18 cellular contexts compared by ENCODE assay signal in genomic region chr22:24446291-24446611, GRCh38. TPM values are rescaled to one million over a fixed set of nuclear protein-coding genes. Genes with fewer than 3 reads are reported as not detected.
"Had no signal": no experiment of that assay in that cellular context is flagged by ENCODE, and none has a peak within 500 bp of the region (broad histone marks: within the 10 kb centered on the region; RNA-seq: fewer than 3 reads in every experiment).

No MANE protein-coding gene starts in this region.

- H3K4me3 Mint-ChIP-seq: activated B cell treated with CpG ODN at 0.5 μM for 24 hours; activated CD4-positive, alpha-beta T cell treated with anti-CD3 and anti-CD28 coated beads, Interleukin-2, amount 10 ng/mL, durations not matched to agents 7 days and 5 days; activated naive CD8-positive, alpha-beta T cell treated with anti-CD3 and anti-CD28 coated beads, Interleukin-2, amount 10 ng/mL, durations not matched to agents 7 days and 5 days; naive B cell had no signal

- H3K4me3 ChIP-seq: colonic mucosa, skin epidermis, stomach, testis, upper lobe of left lung had no signal

- DNase-seq: activated B cell treated with CpG ODN at 0.5 μM for 24 hours; activated CD4-positive, alpha-beta T cell treated with anti-CD3 and anti-CD28 coated beads, Interleukin-2, amount 10 ng/mL, durations not matched to agents 7 days and 5 days; activated effector memory CD4-positive, alpha-beta T cell treated with Interleukin-2 at 50 U/mL for 16 hours; activated naive CD8-positive, alpha-beta T cell treated with anti-CD3 and anti-CD28 coated beads, Interleukin-2, amount 10 ng/mL, durations not matched to agents 7 days and 5 days; activated T-cell treated with anti-CD3 and anti-CD28 coated beads for 4 hours; anterior cingulate cortex; colonic mucosa; hippocampal formation; mammary epithelial cell; naive B cell; stimulated activated CD4-positive, alpha-beta T cell treated with anti-CD3 and anti-CD28 coated beads, Interleukin-4, amount 100 ng/mL, for 4 hours; stimulated activated CD8-positive, alpha-beta memory T cell treated with anti-CD3 and anti-CD28 coated beads, Interleukin-4, amount 100 ng/mL, for 48 hours; stomach; testis; upper lobe of left lung had no signal

- H3K27me3 ChIP-seq: colonic mucosa, stomach, testis, upper lobe of left lung had no signal

- H3K36me3 ChIP-seq: colonic mucosa had no signal

- H3K27me3 Mint-ChIP-seq: activated B cell treated with CpG ODN at 0.5 μM for 24 hours; activated CD4-positive, alpha-beta T cell treated with anti-CD3 and anti-CD28 coated beads, Interleukin-2, amount 10 ng/mL, durations not matched to agents 7 days and 5 days; activated naive CD8-positive, alpha-beta T cell treated with anti-CD3 and anti-CD28 coated beads, Interleukin-2, amount 10 ng/mL, durations not matched to agents 7 days and 5 days; naive B cell had no signal

- ATAC-seq: esophagus mucosa, left lobe of liver had no signal

- H3K9me3 ChIP-seq: colonic mucosa, stomach, testis, upper lobe of left lung had no signal

- H3K27ac Mint-ChIP-seq: activated B cell treated with CpG ODN at 0.5 μM for 24 hours; activated CD4-positive, alpha-beta T cell treated with anti-CD3 and anti-CD28 coated beads, Interleukin-2, amount 10 ng/mL, durations not matched to agents 7 days and 5 days; activated naive CD8-positive, alpha-beta T cell treated with anti-CD3 and anti-CD28 coated beads, Interleukin-2, amount 10 ng/mL, durations not matched to agents 7 days and 5 days had no signal

- H3K4me1 ChIP-seq: colonic mucosa, stomach had no signal

- H3K9me3 Mint-ChIP-seq: activated B cell treated with CpG ODN at 0.5 μM for 24 hours had no signal

- H3K27ac ChIP-seq: colonic mucosa, skin epidermis, stomach, testis, upper lobe of left lung had no signal

RNA-seq across cellular contexts. Expression of gene ADORA2A, which starts 18.9 kb away (rescaled TPM):
- total RNA-seq: esophagus mucosa had no signal

RNA-seq across cellular contexts. Expression of gene UPB1, which starts 48.9 kb away (rescaled TPM):
- total RNA-seq: mammary epithelial cell had no signal
